ENCODE assay signal across 8 cellular contexts in genomic region chr17:2396568-2397246, GRCh38. TPM values are rescaled to one million over a fixed set of nuclear protein-coding genes. Genes with fewer than 3 reads are reported as not detected.
DNase-seq lines count a peak whose midpoint lies in the region; ATAC-seq and TF ChIP-seq lines count a peak whose summit lies in the region.

No MANE protein-coding gene starts in this region.

- H3K4me2 ChIP-seq in osteoblast (ENCODE audit: insufficient read depth, low read length), result peak overlapping the region; percentile 80

- H3K27ac ChIP-seq in HL-60 (replicated peaks) (peak overlapping the region; percentile 69), angular gyrus (ENCODE audit: low read depth, low read length) (peak overlapping the region; percentile 88), osteoblast (ENCODE audit: low read depth, low read length) (peak overlapping the region; percentile 89)

- H3K27me3 ChIP-seq in HL-60 (ENCODE audit: insufficient read depth, poor library complexity, severe bottlenecking) (no peaks in the 10 kb centered on the region), osteoblast (ENCODE audit: insufficient read depth, low read length) (no peaks in the 10 kb centered on the region)

- ATAC-seq in GM19324 (IDR thresholded peaks at IDR 0.05; ENCODE audit: low FRiP score, unreplicated experiment) (no peak), GM21723 (IDR thresholded peaks at IDR 0.05; ENCODE audit: unreplicated experiment) (no peak)

- no peaks in the 10 kb centered on the region for H3K36me3 ChIP-seq in osteoblast (ENCODE audit: insufficient read depth, low read length)

- DNase-seq in DMS 273 (lab: John Stamatoyannopoulos, UW; ENCODE audit: unreplicated experiment), result peak; percentile 80
- DNase-seq in HL-60 (ENCODE audit: low read depth in 1 of 2, low spot score in 1 of 2), result peak; percentile 84 to 88
- DNase-seq in SHP77 treated with DMSO at 0.1 percent for 48 hours (lab: John Stamatoyannopoulos, UW), result peak; percentile 81
- DNase-seq in cardiac septum (ENCODE audit: low spot score), result peak; percentile 98
- DNase-seq in osteoblast (ENCODE audit: insufficient read length, low spot score, missing footprints), result peak; percentile 99

- H3K9me3 ChIP-seq in osteoblast (ENCODE audit: low read depth, low read length), result no peaks in the 10 kb centered on the region

- peaks cover 8% of the 10 kb centered on the region for H4K20me1 ChIP-seq in osteoblast (ENCODE audit: insufficient read depth, low read length)

- peaks cover 63% of the 10 kb centered on the region for H3K79me2 ChIP-seq in osteoblast (ENCODE audit: insufficient read depth, low read length)

- TF ChIP-seq CTCF in HL-60 (IDR thresholded peaks at IDR 0.05; ENCODE audit: insufficient read depth, low read length) (no peak), osteoblast (IDR thresholded peaks at IDR 0.05; ENCODE audit: extremely low read depth, low read depth, low read length) (no peak)

- peaks cover 43% of the 10 kb centered on the region for H3K4me1 ChIP-seq in osteoblast (ENCODE audit: insufficient read depth, low read length)

- intact Hi-C loops in cardiac septum (cut with DNase I), result no loop called here

- H2AFZ ChIP-seq in osteoblast (ENCODE audit: low read length), result no peak overlapping the region

- peak overlapping the region; percentile 31 for H3K4me3 ChIP-seq in HL-60 (replicated peaks; ENCODE audit: insufficient read depth, low read length)
- peak overlapping the region; percentile 66 for H3K4me3 ChIP-seq in osteoblast (ENCODE audit: insufficient read depth, low read length)

RNA-seq across cellular contexts. Expression of gene MNT, which starts 4.2 kb away (rescaled TPM):
- total RNA-seq in cardiac septum (12.9 TPM), osteoblast (12.3 and 14.1 TPM in 2 replicates)

RNA-seq across cellular contexts. Expression of gene SGSM2, which starts 59.4 kb away (rescaled TPM):
- 35.5 TPM for total RNA-seq in cardiac septum
- 35.4 and 37.3 TPM in 2 replicates for total RNA-seq in osteoblast
